28 cellular contexts compared by ENCODE assay signal in genomic region chr2:75574106-75574505, GRCh38. TPM values are rescaled to one million over a fixed set of nuclear protein-coding genes. Genes with fewer than 3 reads are reported as not detected.
DNase-seq lines count a peak whose midpoint lies in the region; ATAC-seq, FAIRE-seq and TF ChIP-seq lines count a peak whose summit lies in the region.
"Had no signal": no experiment of that assay in that cellular context is flagged by ENCODE, and none has a peak within 500 bp of the region (broad histone marks: within the 10 kb centered on the region; RNA-seq: fewer than 3 reads in every experiment).

No MANE protein-coding gene starts in this region.

- H3K4me3 Mint-ChIP-seq in GM23338: no peak overlapping the region
- H3K4me3 Mint-ChIP-seq: activated CD4-positive, alpha-beta memory T cell treated with anti-CD3 and anti-CD28 coated beads, Interleukin-2, amount 10 ng/mL, durations not matched to agents 7 days and 5 days; activated naive CD4-positive, alpha-beta T cell treated with anti-CD3 and anti-CD28 coated beads for 36 hours; CD4-positive, CD25-positive, alpha-beta regulatory T cell; central memory CD8-positive, alpha-beta T cell; memory B cell; naive thymus-derived CD4-positive, alpha-beta T cell; stimulated activated naive CD8-positive, alpha-beta T cell treated with anti-CD3 and anti-CD28 coated beads, Interleukin-15, Interleukin-2, amounts not matched to agents 100 ng/mL and 50 ng/mL, for 24 hours had no signal

- DNase-seq in A549 (ENCODE audit: low read depth in 1 of 2, low spot score in 1 of 2): peak in 1 of 2 experiments; percentile 21
- DNase-seq in GM23338 (ENCODE audit: low spot score): no peak
- DNase-seq in RPMI7951 (ENCODE audit: low read depth): peak; percentile 59
- DNase-seq in fibroblast of peridontal ligament (ENCODE audit: extremely low read depth): peak; percentile 48
- no peak for DNase-seq in NK-92 (lab: John Stamatoyannopoulos, UW; ENCODE audit: unreplicated experiment)
- no peak for DNase-seq in mucosa of descending colon
- no peak for DNase-seq in vagina (ENCODE audit: extremely low spot score in 2 of 2)
- DNase-seq: activated CD4-positive, alpha-beta memory T cell treated with anti-CD3 and anti-CD28 coated beads, Interleukin-2, amount 10 ng/mL, durations not matched to agents 7 days and 5 days; activated naive CD4-positive, alpha-beta T cell treated with anti-CD3 and anti-CD28 coated beads for 36 hours; activated T-cell treated with anti-CD3 and anti-CD28 coated beads, Interleukin-2, amount 50 U/mL, for 1 hour; CD4-positive, CD25-positive, alpha-beta regulatory T cell; DMS79; GM23248; naive thymus-derived CD4-positive, alpha-beta T cell; NCI-H1417 treated with DMSO at 0.1 percent for 48 hours; NCI-H526; pancreas; SJCRH30; transverse colon had no signal

- no peaks in the 10 kb centered on the region for H3K36me3 Mint-ChIP-seq in GM23338 (ENCODE audit: low read depth)
- H3K36me3 Mint-ChIP-seq: CD4-positive, CD25-positive, alpha-beta regulatory T cell had no signal

- FAIRE-seq in A549 (lab: Jason Lieb, UNC): no peak
- FAIRE-seq: A204.1, GM18507, islet of Langerhans, pancreas had no signal

- H3K27me3 ChIP-seq in GM23338 (ENCODE audit: insufficient read depth): no peaks in the 10 kb centered on the region
- H3K27me3 ChIP-seq in vagina: no peaks in the 10 kb centered on the region
- H3K27me3 ChIP-seq: hepatocyte, pancreas, SJCRH30, transverse colon had no signal

- H3K9me2 ChIP-seq in GM23338 (ENCODE audit: insufficient read depth): no peaks in the 10 kb centered on the region

- H3K27me3 Mint-ChIP-seq in GM23338 (ENCODE audit: insufficient read depth, low read depth, poor library complexity): peaks cover 4% of the 10 kb centered on the region

- H3K4me3 ChIP-seq in A549: no peak overlapping the region
- no peak overlapping the region for H3K4me3 ChIP-seq in GM23338
- no peak overlapping the region for H3K4me3 ChIP-seq in mucosa of descending colon
- H3K4me3 ChIP-seq in vagina: no peak overlapping the region
- H3K4me3 ChIP-seq: GM23248, hepatocyte, pancreas, SJCRH30, transverse colon had no signal

- H3K4me1 Mint-ChIP-seq in GM23338: no peaks in the 10 kb centered on the region; the same call in 2 of the 3 replicates
- H3K4me1 Mint-ChIP-seq: activated CD4-positive, alpha-beta memory T cell treated with anti-CD3 and anti-CD28 coated beads, Interleukin-2, amount 10 ng/mL, durations not matched to agents 7 days and 5 days; CD4-positive, CD25-positive, alpha-beta regulatory T cell; central memory CD8-positive, alpha-beta T cell; memory B cell; naive thymus-derived CD4-positive, alpha-beta T cell had no signal

- 43% methylated on average over 1 of the region's 1 CpG for WGBS in A549 (ENCODE audit: missing lambda C conversion rate)

- no peaks in the 10 kb centered on the region for H3F3A ChIP-seq in GM23338 (replicated peaks; ENCODE audit: low read depth)

- ATAC-seq in A549 (peak; percentile 64 to 77; a peak in 4 of 6 replicates), GM23338 (0 out of 3 replicates have a peak, but pooled peaks have one; percentile 35), mucosa of descending colon (no peak), GM21786 (IDR thresholded peaks at IDR 0.05; ENCODE audit: unreplicated experiment) (no peak)
- ATAC-seq: naive thymus-derived CD4-positive, alpha-beta T cell had no signal

- H3K9me3 ChIP-seq in A549 (no peaks in the 10 kb centered on the region), mucosa of descending colon (no peaks in the 10 kb centered on the region), vagina (no peaks in the 10 kb centered on the region)
- H3K9me3 ChIP-seq: pancreas, SJCRH30, transverse colon had no signal

- no peak overlapping the region for H3K4me2 ChIP-seq in A549
- no peak overlapping the region for H3K4me2 ChIP-seq in GM23338
- H3K4me2 ChIP-seq: hepatocyte had no signal

- H2AFZ ChIP-seq in GM23338: no peak overlapping the region
- H2AFZ ChIP-seq: GM23248, hepatocyte had no signal

- intact Hi-C loops in mucosa of descending colon (cut with DNase I, micrococcal nuclease): no loop called here
- intact Hi-C loops in vagina (cut with DNase I): no loop called here

- CTCF ChIA-PET in A549 (lab: Yijun Ruan, JAX): interaction anchor here (0.6 to 6.6 kb wide), 11 partner anchors 9 to 110 kb away, joined by 3 to 51 read pairs (median 5); partner anchors contain the start of gene EVA1A

- H3K4me1 ChIP-seq in A549: peaks cover 8% of the 10 kb centered on the region; the same call in 2 of the 3 replicates
- H3K4me1 ChIP-seq in GM23338 (ENCODE audit: insufficient read depth): no peaks in the 10 kb centered on the region; the same call in 1 of the 2 replicates
- H3K4me1 ChIP-seq in mucosa of descending colon (ENCODE audit: low read depth): no peaks in the 10 kb centered on the region
- H3K4me1 ChIP-seq in vagina: peaks cover 17% of the 10 kb centered on the region

- POLR2A ChIA-PET in A549 (lab: Yijun Ruan, JAX): interaction anchor here (1.2 kb wide), 1 partner anchor 32 kb away, joined by 4 read pairs; no protein-coding TSS in a partner anchor

- no peaks in the 10 kb centered on the region for H3K79me2 ChIP-seq in GM23338 (replicated peaks; ENCODE audit: insufficient read depth)
- H3K79me2 ChIP-seq: hepatocyte had no signal

- no peaks in the 10 kb centered on the region for H3K36me3 ChIP-seq in GM23338 (ENCODE audit: insufficient read depth)
- no peaks in the 10 kb centered on the region for H3K36me3 ChIP-seq in mucosa of descending colon (ENCODE audit: low read depth)
- no peaks in the 10 kb centered on the region for H3K36me3 ChIP-seq in vagina
- H3K36me3 ChIP-seq: pancreas, SJCRH30, transverse colon had no signal

- no peak overlapping the region for H3K27ac ChIP-seq in A549
- H3K27ac ChIP-seq in GM23338 (ENCODE audit: low read depth): no peak overlapping the region
- no peak overlapping the region for H3K27ac ChIP-seq in vagina
- H3K27ac ChIP-seq: GM23248, hepatocyte, pancreas, SJCRH30, transverse colon had no signal

- no peak overlapping the region for H3K27ac Mint-ChIP-seq in GM23338
- H3K27ac Mint-ChIP-seq: activated CD4-positive, alpha-beta memory T cell treated with anti-CD3 and anti-CD28 coated beads, Interleukin-2, amount 10 ng/mL, durations not matched to agents 7 days and 5 days; activated naive CD4-positive, alpha-beta T cell treated with anti-CD3 and anti-CD28 coated beads for 36 hours; CD4-positive, CD25-positive, alpha-beta regulatory T cell; memory B cell; naive thymus-derived CD4-positive, alpha-beta T cell; stimulated activated naive CD8-positive, alpha-beta T cell treated with anti-CD3 and anti-CD28 coated beads, Interleukin-15, Interleukin-2, amounts not matched to agents 100 ng/mL and 50 ng/mL, for 24 hours had no signal

- TF ChIP-seq EP300 in A549 (IDR thresholded peaks at IDR 0.05): no peak

- no peaks in the 10 kb centered on the region for H4K20me1 ChIP-seq in GM23338 (replicated peaks; ENCODE audit: insufficient read depth)

- no peak for TF ChIP-seq POLR2A in A549 (IDR thresholded peaks at IDR 0.05; ENCODE audit: low read length)
- no peak for TF ChIP-seq POLR2A in vagina (IDR thresholded peaks at IDR 0.05)

- no peaks in the 10 kb centered on the region for H3K9me3 Mint-ChIP-seq in GM23338
- H3K9me3 Mint-ChIP-seq: activated CD4-positive, alpha-beta memory T cell treated with anti-CD3 and anti-CD28 coated beads, Interleukin-2, amount 10 ng/mL, durations not matched to agents 7 days and 5 days; activated naive CD4-positive, alpha-beta T cell treated with anti-CD3 and anti-CD28 coated beads for 36 hours; central memory CD8-positive, alpha-beta T cell had no signal

- TF ChIP-seq CTCF in A549 (IDR thresholded peaks at IDR 0.05): no peak
- TF ChIP-seq CTCF in GM23338 (conservative IDR thresholded peaks at IDR 0.05; ENCODE audit: low read depth in 2 of 2): peak in 1 of 2 experiments; percentile 38; a peak in 2 of 4 replicates
- no peak for TF ChIP-seq CTCF in mucosa of descending colon (IDR thresholded peaks at IDR 0.05)
- TF ChIP-seq CTCF in vagina (IDR thresholded peaks at IDR 0.05): no peak

- TF ChIP-seq RAD21 in A549 (conservative IDR thresholded peaks at IDR 0.05 in 1 of 2, IDR thresholded peaks at IDR 0.05 in 1 of 2): peak; percentile 42 to 47; a peak in 3 of 5 replicates

TF ChIP-seq in A549, 52 proteins besides CTCF, POLR2A, EP300 and RAD21 (continues in another document):
- TF ChIP-seq RNF2 (IDR thresholded peaks at IDR 0.05; ENCODE audit: borderline replicate concordance, low read depth) (no peak), SMC3 (IDR thresholded peaks at IDR 0.05) (peak; percentile 38; the same call in 1 of the 3 replicates), BHLHE40 (IDR thresholded peaks at IDR 0.05; ENCODE audit: low read depth, low read length) (no peak)

TF ChIP-seq in GM23338, 12 proteins besides CTCF, POLR2A, EP300 and RAD21 (continues in another document):
- TF ChIP-seq EZH2phosphoT487 (IDR thresholded peaks at IDR 0.05; ENCODE audit: unreplicated experiment): no peak
- TF ChIP-seq ZNF114 (CRISPR knock-in tag; IDR thresholded peaks at IDR 0.05): no peak
- TF ChIP-seq JUNB (IDR thresholded peaks at IDR 0.05; ENCODE audit: unreplicated experiment): no peak
- TF ChIP-seq ETS1 (IDR thresholded peaks at IDR 0.05): no peak
- TF ChIP-seq ZNF331 (CRISPR knock-in tag; IDR thresholded peaks at IDR 0.05; ENCODE audit: low read depth): no peak
- no peak for TF ChIP-seq POLR2AphosphoS5 (IDR thresholded peaks at IDR 0.05; ENCODE audit: low read depth)
- TF ChIP-seq STAT1 (IDR thresholded peaks at IDR 0.05; ENCODE audit: unreplicated experiment): no peak
- no peak for TF ChIP-seq EZH2 (IDR thresholded peaks at IDR 0.05; ENCODE audit: low read depth, unreplicated experiment)

RNA-seq across cellular contexts. Expression of gene EVA1A, which starts 13.4 kb away (rescaled TPM):
- polyA plus RNA-seq in A549 (2011; rRNA removed) (2.5 TPM in 2 replicates), A549 (2017; fragmentation: RNase III; extraction: RNeasy Plus Mini Kit Qiagen cat#74134 plus additional on column Dnase treatment) (13.5 to 19.0 TPM (median 16.1 TPM) in 3 replicates), GM23338 (2016; fragmentation: Nextera tagmentation; extraction: Ambion mirVana) (4.6 and 5.0 TPM in 2 replicates)
- 4.1 and 5.0 TPM in 2 replicates for polyA plus RNA-seq in A549 (2012; cell fraction: cytosol; rRNA removed)
- polyA plus RNA-seq in A549 (2012; cell fraction: nucleus; rRNA removed): 4.4 and 5.9 TPM in 2 replicates
- polyA minus RNA-seq in A549 (2011; rRNA and poly(A)+ RNA removed): 3.5 and 4.0 TPM in 2 replicates
- total RNA-seq in GM23338 (2014; rRNA removed; shearing (Covaris generic)): 7.9 and 8.5 TPM in 2 replicates
- total RNA-seq in RPMI7951 (2014; rRNA removed; shearing (Covaris generic)): 68.7 and 95.4 TPM in 2 replicates
- total RNA-seq in mucosa of descending colon (1 to 10 TPM in 1 of 3 donors, under 1 TPM in 1, not detected in 1; 0.72 to 1.3 TPM), vagina (not detected)
- total RNA-seq: activated CD4-positive, alpha-beta memory T cell treated with anti-CD3 and anti-CD28 coated beads, Interleukin-2, amount 10 ng/mL, durations not matched to agents 7 days and 5 days; activated naive CD4-positive, alpha-beta T cell treated with anti-CD3 and anti-CD28 coated beads for 36 hours; CD4-positive, CD25-positive, alpha-beta regulatory T cell; SJCRH30; T-helper 2 cell treated with Interferon-gamma antibody and Interleukin-4, amounts not matched to agents 100 ng/mL and 5 ng/mL, for 36 hours; transverse colon had no signal
- polyA plus RNA-seq: CD4-positive, CD25-positive, alpha-beta regulatory T cell had no signal

Comparison
In these comparisons a context has a peak if more than half of its experiments do, and no peak if none do; other contexts are left out.
1. ATAC-seq: peak in A549 (2 of 2) and GM23338 (single experiment); none in mucosa of descending colon (single experiment) and GM21786 (single experiment).
2. DNase-seq: peak in RPMI7951 (single experiment) and fibroblast of peridontal ligament (single experiment); none in GM23338 (single experiment), NK-92 (single experiment), mucosa of descending colon (0 of 3) and vagina (0 of 2).